1 cellular context compared by ENCODE assay signal in the genomic region with DNA sequence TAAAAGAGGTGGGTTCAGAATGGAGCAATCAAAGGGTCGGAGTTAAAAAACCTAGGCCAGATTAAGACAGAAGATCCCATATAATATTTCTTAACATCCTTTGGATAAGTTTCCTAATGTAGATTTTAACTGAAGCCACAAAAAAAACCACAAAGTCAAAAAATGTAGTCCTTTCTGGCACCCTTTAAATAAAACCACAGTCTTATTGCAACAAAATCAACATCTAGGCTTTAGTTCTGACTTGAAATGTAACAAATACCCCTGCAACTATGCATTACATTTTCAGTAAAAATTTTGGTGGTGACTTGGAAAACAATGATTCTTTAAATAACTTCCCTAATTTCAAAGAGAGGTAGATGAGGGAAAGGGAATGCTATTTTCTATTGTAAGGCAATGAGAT.
TF ChIP-seq lines count a peak whose summit lies in the region.

No MANE protein-coding gene starts in this region.

TF ChIP-seq in H1, 55 proteins besides CTCF, POLR2A, EP300 and RAD21:
- no peak for TF ChIP-seq BACH1 (IDR thresholded peaks at IDR 0.05; ENCODE audit: low read length)
- TF ChIP-seq CREB1 (IDR thresholded peaks at IDR 0.05), result no peak
- TF ChIP-seq ASH2L (IDR thresholded peaks at IDR 0.05; ENCODE audit: low read length), result no peak
- no peak for TF ChIP-seq CBX5 (IDR thresholded peaks at IDR 0.05; ENCODE audit: low read depth, low read length)
- TF ChIP-seq JUN (IDR thresholded peaks at IDR 0.05; ENCODE audit: low read depth, low read length), result no peak
- TF ChIP-seq SIN3A (conservative IDR thresholded peaks at IDR 0.05 in 1 of 2, IDR thresholded peaks at IDR 0.05 in 1 of 2; ENCODE audit: low read depth in 1 of 2, low read length in 2 of 2), result no peak
- no peak for TF ChIP-seq ZNF274 (IDR thresholded peaks at IDR 0.05; ENCODE audit: borderline replicate concordance, extremely low read depth, low read length)
- TF ChIP-seq SUZ12 (IDR thresholded peaks at IDR 0.05; ENCODE audit: low read length), result no peak
- no peak for TF ChIP-seq RBBP5 (IDR thresholded peaks at IDR 0.05; ENCODE audit: borderline replicate concordance, low read depth, low read length)
- no peak for TF ChIP-seq SP4 (IDR thresholded peaks at IDR 0.05; ENCODE audit: low read length)
- TF ChIP-seq SIRT6 (IDR thresholded peaks at IDR 0.05; ENCODE audit: low read length), result no peak
- no peak for TF ChIP-seq CEBPB (IDR thresholded peaks at IDR 0.05; ENCODE audit: low read depth, low read length)
- TF ChIP-seq GABPA (IDR thresholded peaks at IDR 0.05; ENCODE audit: borderline replicate concordance, insufficient read depth, low read length), result no peak
- TF ChIP-seq HDAC2 (IDR thresholded peaks at IDR 0.05; ENCODE audit: borderline replicate concordance in 1 of 2, low read depth in 2 of 2, low read length in 2 of 2), result no peak
- no peak for TF ChIP-seq POLR2AphosphoS5 (IDR thresholded peaks at IDR 0.05; ENCODE audit: low read depth, low read length)
- TF ChIP-seq SIX5 (IDR thresholded peaks at IDR 0.05; ENCODE audit: low read depth, low read length), result no peak
- no peak for TF ChIP-seq NRF1 (IDR thresholded peaks at IDR 0.05; ENCODE audit: low read depth, low read length)
- TF ChIP-seq RFX5 (IDR thresholded peaks at IDR 0.05; ENCODE audit: borderline replicate concordance, low read depth, low read length), result no peak
- no peak for TF ChIP-seq KDM5A (IDR thresholded peaks at IDR 0.05; ENCODE audit: low read length)
